In genomic region chr4:127843704-127844604, GRCh38 we compare ENCODE assay signal across 18 cellular contexts.
"Had no signal": no experiment of that assay in that cellular context is flagged by ENCODE, and none has a peak within 500 bp of the region (broad histone marks: within the 10 kb centered on the region; RNA-seq: fewer than 3 reads in every experiment).

No MANE protein-coding gene starts in this region.

- H3K4me1 Mint-ChIP-seq: activated CD4-positive, alpha-beta T cell treated with anti-CD3 and anti-CD28 coated beads for 36 hours had no signal

- H3K27ac Mint-ChIP-seq: activated CD4-positive, alpha-beta T cell treated with anti-CD3 and anti-CD28 coated beads for 36 hours; activated naive CD4-positive, alpha-beta T cell treated with anti-CD3 and anti-CD28 coated beads, Interleukin-2, amount 50 U/mL, for 72 hours; activated T-helper 1 cell treated with anti-CD3 and anti-CD28 coated beads, Interleukin-12 subunit alpha, Interleukin-12 subunit beta, Interleukin-2, Interleukin-4 antibody, amounts not matched to agents 30 ng/mL and 10 ng/mL and 1 ng/mL, durations not matched to agents 14 hours and 24 hours and 36 hours; dendritic cell treated with granulocyte-macrophage colony-stimulating factor and Interleukin-4, amounts not matched to agents 40 ng/mL and 50 ng/mL, for 4 days; progenitor cell of endocrine pancreas; stimulated activated naive CD8-positive, alpha-beta T cell treated with anti-CD3 and anti-CD28 coated beads, Interleukin-15, Interleukin-2, amounts not matched to agents 100 ng/mL and 50 ng/mL, for 24 hours; T-helper 1 cell treated with Interleukin-12 subunit alpha and Interleukin-12 subunit beta and Interleukin-4 antibody, amounts not matched to agents 30 μg/mL and 1 μg/mL, for 36 hours had no signal

- FAIRE-seq: endothelial cell of umbilical vein, islet of Langerhans had no signal

- H3K4me3 ChIP-seq: esophagus squamous epithelium, lung had no signal

- H3K4me3 Mint-ChIP-seq: activated CD4-positive, alpha-beta T cell treated with anti-CD3 and anti-CD28 coated beads for 36 hours; activated T-helper 1 cell treated with anti-CD3 and anti-CD28 coated beads, Interleukin-12 subunit alpha, Interleukin-12 subunit beta, Interleukin-2, Interleukin-4 antibody, amounts not matched to agents 30 ng/mL and 10 ng/mL and 1 ng/mL, durations not matched to agents 14 hours and 24 hours and 36 hours; dendritic cell treated with granulocyte-macrophage colony-stimulating factor and Interleukin-4, amounts not matched to agents 40 ng/mL and 50 ng/mL, for 4 days; stimulated activated naive CD8-positive, alpha-beta T cell treated with anti-CD3 and anti-CD28 coated beads, Interleukin-15, Interleukin-2, amounts not matched to agents 100 ng/mL and 50 ng/mL, for 24 hours; T-helper 1 cell treated with Interleukin-12 subunit alpha and Interleukin-12 subunit beta and Interleukin-4 antibody, amounts not matched to agents 30 μg/mL and 1 μg/mL, for 36 hours had no signal

- H3K27me3 ChIP-seq: esophagus squamous epithelium had no signal

- ATAC-seq: activated CD4-positive, alpha-beta T cell treated with anti-CD3 and anti-CD28 coated beads for 36 hours; activated naive CD4-positive, alpha-beta T cell treated with anti-CD3 and anti-CD28 coated beads, Interleukin-2, amount 50 U/mL, for 72 hours; left colon had no signal

- H3K36me3 ChIP-seq: esophagus squamous epithelium, WERI-Rb-1 had no signal

- H3K27me3 Mint-ChIP-seq: activated CD4-positive, alpha-beta T cell treated with anti-CD3 and anti-CD28 coated beads for 36 hours; dendritic cell treated with granulocyte-macrophage colony-stimulating factor and Interleukin-4, amounts not matched to agents 40 ng/mL and 50 ng/mL, for 4 days; progenitor cell of endocrine pancreas; stimulated activated naive CD8-positive, alpha-beta T cell treated with anti-CD3 and anti-CD28 coated beads, Interleukin-15, Interleukin-2, amounts not matched to agents 100 ng/mL and 50 ng/mL, for 24 hours had no signal

- DNase-seq: activated CD4-positive, alpha-beta T cell treated with anti-CD3 and anti-CD28 coated beads for 36 hours; activated CD4-positive, alpha-beta T cell treated with anti-CD3 and anti-CD28 coated beads, Interleukin-2, amount 50 U/mL, for 48 hours; activated gamma-delta T cell treated with Interleukin-2 at 50 U/mL for 16 hours; activated T-cell treated with anti-CD3 and anti-CD28 coated beads for 4 hours; effector CD8-positive, alpha-beta T cell; esophagus squamous epithelium; left colon; trophoblast cell; WERI-Rb-1 had no signal
